ENCODE assay signal across 8 cellular contexts in the genomic region with DNA sequence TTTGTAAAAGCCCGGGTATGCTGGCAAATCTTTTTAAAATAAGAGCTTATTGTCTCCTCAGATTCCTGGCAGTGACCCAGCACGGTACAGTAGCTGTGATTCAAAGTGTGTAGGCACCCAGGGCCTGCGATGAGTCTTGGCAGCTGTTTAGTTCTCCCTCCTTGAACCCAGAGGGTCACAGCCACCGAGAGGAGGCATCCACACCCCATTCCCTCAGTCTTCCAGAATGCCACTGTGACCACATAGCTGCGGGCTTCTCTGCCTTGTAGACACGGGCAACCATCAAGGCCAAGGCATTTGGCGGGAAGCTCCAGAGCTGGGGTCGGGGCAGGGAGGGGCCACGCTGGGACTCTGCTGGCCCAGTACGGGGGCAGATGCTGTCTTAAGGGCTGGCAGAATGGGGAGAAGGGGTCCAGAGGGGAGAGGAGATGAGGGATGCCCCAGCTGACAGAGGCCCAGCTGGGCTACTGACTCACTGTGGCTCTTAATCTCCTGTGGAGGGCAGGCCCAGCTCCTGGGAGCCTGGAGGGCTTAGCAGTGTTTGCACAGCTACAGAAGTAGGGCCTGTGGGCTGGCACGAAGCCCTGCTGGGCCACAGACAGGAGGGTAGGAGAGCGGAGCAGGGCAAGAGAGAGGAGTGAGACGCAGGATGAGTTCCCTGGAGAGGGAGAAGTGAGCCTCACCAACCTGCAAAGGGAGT.
A peak's percentile ranks its signal among the peaks of the same experiment; 100 is the strongest.
DNase-seq lines count a peak whose midpoint lies in the region; ATAC-seq, FAIRE-seq and TF ChIP-seq lines count a peak whose summit lies in the region.

No MANE protein-coding gene starts in this region.

- CTCF ChIA-PET in A549 (lab: Yijun Ruan, JAX) = interaction anchor here (0.8 to 1.2 kb wide), 2 partner anchors 16 to 74 kb away, joined by 3 read pairs; no protein-coding TSS in a partner anchor

- H3K36me3 ChIP-seq in SJCRH30 (no peaks in the 10 kb centered on the region), Peyer's patch (no peaks in the 10 kb centered on the region)

- H3K9me3 ChIP-seq in A549 (no peaks in the 10 kb centered on the region), SJCRH30 (replicated peaks) (no peaks in the 10 kb centered on the region), Peyer's patch (no peaks in the 10 kb centered on the region)

- intact Hi-C loops in head of caudate nucleus (cut with DNase I) = no loop called here

- POLR2A ChIA-PET in A549 (lab: Yijun Ruan, JAX) = no interaction called here

- H3K4me2 ChIP-seq in A549 = 0 out of 3 replicates have a peak overlapping the region, but pooled peaks have one; percentile 18

- no peak overlapping the region for H3K4me3 ChIP-seq in A549
- H3K4me3 ChIP-seq in SJCRH30 = no peak overlapping the region
- no peak overlapping the region for H3K4me3 ChIP-seq in Peyer's patch

- TF ChIP-seq RAD21 in A549 (conservative IDR thresholded peaks at IDR 0.05 in 1 of 2, IDR thresholded peaks at IDR 0.05 in 1 of 2) = no peak

- TF ChIP-seq POLR2A in A549 (IDR thresholded peaks at IDR 0.05; ENCODE audit: low read length) (no peak), Peyer's patch (IDR thresholded peaks at IDR 0.05) (no peak)

- whole genome bisulfite sequencing in A549 (ENCODE audit: missing lambda C conversion rate) = 69% methylated on average over 8 of the region's 13 CpGs

- TF ChIP-seq CTCF in A549 (IDR thresholded peaks at IDR 0.05) (no peak), omental fat pad (IDR thresholded peaks at IDR 0.05) (no peak), Peyer's patch (IDR thresholded peaks at IDR 0.05) (no peak)

- H3K4me1 ChIP-seq in A549 (peaks cover 27% of the 10 kb centered on the region; the same call in 2 of the 3 replicates), SJCRH30 (peaks cover 56% of the 10 kb centered on the region), Peyer's patch (no peaks in the 10 kb centered on the region)

- FAIRE-seq in A549 (lab: Jason Lieb, UNC) = no peak

- peak overlapping the region in 1 of 2 experiments; percentile 43; a peak in 3 of 6 replicates for H3K27ac ChIP-seq in A549
- H3K27ac ChIP-seq in SJCRH30 = peak overlapping the region; percentile 61
- H3K27ac ChIP-seq in Peyer's patch = no peak overlapping the region

- DNase-seq in A549 (ENCODE audit: low read depth in 1 of 2, low spot score in 1 of 2) (peak; percentile 10 to 19), HS-27A (ENCODE audit: low read depth) (peak; percentile 93), SJCRH30 (peak; percentile 97 to 98), head of caudate nucleus (peak in 27 of 42 donors; percentile 17 to 77 (median 51)), omental fat pad (ENCODE audit: low spot score) (no peak), Peyer's patch (no peak)

- no peak for TF ChIP-seq EP300 in A549 (IDR thresholded peaks at IDR 0.05)

- H3K27me3 ChIP-seq in SJCRH30 (no peaks in the 10 kb centered on the region), Peyer's patch (no peaks in the 10 kb centered on the region)

- ATAC-seq in A549 (peak; percentile 65 to 71), HG03378 (IDR thresholded peaks at IDR 0.05; ENCODE audit: unreplicated experiment) (no peak), omental fat pad (ENCODE audit: low FRiP score) (no peak), HG03565 (IDR thresholded peaks at IDR 0.05; ENCODE audit: unreplicated experiment) (no peak)

TF ChIP-seq in A549, 52 proteins besides CTCF, POLR2A, EP300 and RAD21:
- TF ChIP-seq POLR2AphosphoS2 (conservative IDR thresholded peaks at IDR 0.05; ENCODE audit: low read length) = no peak
- TF ChIP-seq HDAC2 (IDR thresholded peaks at IDR 0.05) = no peak
- TF ChIP-seq, protein P1, sequence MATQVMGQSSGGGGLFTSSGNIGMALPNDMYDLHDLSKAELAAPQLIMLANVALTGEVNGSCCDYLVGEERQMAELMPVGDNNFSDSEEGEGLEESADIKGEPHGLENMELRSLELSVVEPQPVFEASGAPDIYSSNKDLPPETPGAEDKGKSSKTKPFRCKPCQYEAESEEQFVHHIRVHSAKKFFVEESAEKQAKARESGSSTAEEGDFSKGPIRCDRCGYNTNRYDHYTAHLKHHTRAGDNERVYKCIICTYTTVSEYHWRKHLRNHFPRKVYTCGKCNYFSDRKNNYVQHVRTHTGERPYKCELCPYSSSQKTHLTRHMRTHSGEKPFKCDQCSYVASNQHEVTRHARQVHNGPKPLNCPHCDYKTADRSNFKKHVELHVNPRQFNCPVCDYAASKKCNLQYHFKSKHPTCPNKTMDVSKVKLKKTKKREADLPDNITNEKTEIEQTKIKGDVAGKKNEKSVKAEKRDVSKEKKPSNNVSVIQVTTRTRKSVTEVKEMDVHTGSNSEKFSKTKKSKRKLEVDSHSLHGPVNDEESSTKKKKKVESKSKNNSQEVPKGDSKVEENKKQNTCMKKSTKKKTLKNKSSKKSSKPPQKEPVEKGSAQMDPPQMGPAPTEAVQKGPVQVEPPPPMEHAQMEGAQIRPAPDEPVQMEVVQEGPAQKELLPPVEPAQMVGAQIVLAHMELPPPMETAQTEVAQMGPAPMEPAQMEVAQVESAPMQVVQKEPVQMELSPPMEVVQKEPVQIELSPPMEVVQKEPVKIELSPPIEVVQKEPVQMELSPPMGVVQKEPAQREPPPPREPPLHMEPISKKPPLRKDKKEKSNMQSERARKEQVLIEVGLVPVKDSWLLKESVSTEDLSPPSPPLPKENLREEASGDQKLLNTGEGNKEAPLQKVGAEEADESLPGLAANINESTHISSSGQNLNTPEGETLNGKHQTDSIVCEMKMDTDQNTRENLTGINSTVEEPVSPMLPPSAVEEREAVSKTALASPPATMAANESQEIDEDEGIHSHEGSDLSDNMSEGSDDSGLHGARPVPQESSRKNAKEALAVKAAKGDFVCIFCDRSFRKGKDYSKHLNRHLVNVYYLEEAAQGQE (IDR thresholded peaks at IDR 0.05) = no peak
- TF ChIP-seq FOSB (CRISPR knock-in tag; IDR thresholded peaks at IDR 0.05) = no peak
- TF ChIP-seq ZSCAN20 (CRISPR knock-in tag; IDR thresholded peaks at IDR 0.05) = no peak
- TF ChIP-seq CBX2 (IDR thresholded peaks at IDR 0.05; ENCODE audit: borderline replicate concordance, low read depth) = no peak
- no peak for TF ChIP-seq ZFP36 (IDR thresholded peaks at IDR 0.05; ENCODE audit: borderline replicate concordance, partially characterized antibody)
- TF ChIP-seq SMC3 (IDR thresholded peaks at IDR 0.05) = no peak
- no peak for TF ChIP-seq TP53 (CRISPR knock-in tag; IDR thresholded peaks at IDR 0.05)
- TF ChIP-seq, protein P2, sequence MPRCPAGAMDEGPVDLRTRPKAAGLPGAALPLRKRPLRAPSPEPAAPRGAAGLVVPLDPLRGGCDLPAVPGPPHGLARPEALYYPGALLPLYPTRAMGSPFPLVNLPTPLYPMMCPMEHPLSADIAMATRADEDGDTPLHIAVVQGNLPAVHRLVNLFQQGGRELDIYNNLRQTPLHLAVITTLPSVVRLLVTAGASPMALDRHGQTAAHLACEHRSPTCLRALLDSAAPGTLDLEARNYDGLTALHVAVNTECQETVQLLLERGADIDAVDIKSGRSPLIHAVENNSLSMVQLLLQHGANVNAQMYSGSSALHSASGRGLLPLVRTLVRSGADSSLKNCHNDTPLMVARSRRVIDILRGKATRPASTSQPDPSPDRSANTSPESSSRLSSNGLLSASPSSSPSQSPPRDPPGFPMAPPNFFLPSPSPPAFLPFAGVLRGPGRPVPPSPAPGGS (IDR thresholded peaks at IDR 0.05) = no peak
- TF ChIP-seq, protein P3, sequence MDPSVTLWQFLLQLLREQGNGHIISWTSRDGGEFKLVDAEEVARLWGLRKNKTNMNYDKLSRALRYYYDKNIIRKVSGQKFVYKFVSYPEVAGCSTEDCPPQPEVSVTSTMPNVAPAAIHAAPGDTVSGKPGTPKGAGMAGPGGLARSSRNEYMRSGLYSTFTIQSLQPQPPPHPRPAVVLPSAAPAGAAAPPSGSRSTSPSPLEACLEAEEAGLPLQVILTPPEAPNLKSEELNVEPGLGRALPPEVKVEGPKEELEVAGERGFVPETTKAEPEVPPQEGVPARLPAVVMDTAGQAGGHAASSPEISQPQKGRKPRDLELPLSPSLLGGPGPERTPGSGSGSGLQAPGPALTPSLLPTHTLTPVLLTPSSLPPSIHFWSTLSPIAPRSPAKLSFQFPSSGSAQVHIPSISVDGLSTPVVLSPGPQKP (IDR thresholded peaks at IDR 0.05; ENCODE audit: low read depth, low read length) = no peak
- TF ChIP-seq NR3C1 (IDR thresholded peaks at IDR 0.05) = no peak
- TF ChIP-seq RARB (CRISPR knock-in tag; IDR thresholded peaks at IDR 0.05) = no peak
- TF ChIP-seq KDM1A (IDR thresholded peaks at IDR 0.05; ENCODE audit: low read depth) = no peak
- no peak for TF ChIP-seq CHD2 (IDR thresholded peaks at IDR 0.05; ENCODE audit: low read length, partially characterized antibody)
- no peak for TF ChIP-seq ZNF302 (CRISPR knock-in tag; IDR thresholded peaks at IDR 0.05)
TF ChIP-seq in A549: peak in this region for 0.

Comparison
In these comparisons a context has a peak if more than half of its experiments do, and no peak if none do; other contexts are left out.
1. ATAC-seq: peak in A549 (2 of 2); none in HG03378 (single experiment), omental fat pad (single experiment) and HG03565 (single experiment).
2. DNase-seq: peak in A549 (2 of 2), HS-27A (single experiment), SJCRH30 (2 of 2) and head of caudate nucleus (27 of 42); none in omental fat pad (single experiment) and Peyer's patch (0 of 3).